Comparison of ENCODE assay signal across 8 cellular contexts in the genomic region with DNA sequence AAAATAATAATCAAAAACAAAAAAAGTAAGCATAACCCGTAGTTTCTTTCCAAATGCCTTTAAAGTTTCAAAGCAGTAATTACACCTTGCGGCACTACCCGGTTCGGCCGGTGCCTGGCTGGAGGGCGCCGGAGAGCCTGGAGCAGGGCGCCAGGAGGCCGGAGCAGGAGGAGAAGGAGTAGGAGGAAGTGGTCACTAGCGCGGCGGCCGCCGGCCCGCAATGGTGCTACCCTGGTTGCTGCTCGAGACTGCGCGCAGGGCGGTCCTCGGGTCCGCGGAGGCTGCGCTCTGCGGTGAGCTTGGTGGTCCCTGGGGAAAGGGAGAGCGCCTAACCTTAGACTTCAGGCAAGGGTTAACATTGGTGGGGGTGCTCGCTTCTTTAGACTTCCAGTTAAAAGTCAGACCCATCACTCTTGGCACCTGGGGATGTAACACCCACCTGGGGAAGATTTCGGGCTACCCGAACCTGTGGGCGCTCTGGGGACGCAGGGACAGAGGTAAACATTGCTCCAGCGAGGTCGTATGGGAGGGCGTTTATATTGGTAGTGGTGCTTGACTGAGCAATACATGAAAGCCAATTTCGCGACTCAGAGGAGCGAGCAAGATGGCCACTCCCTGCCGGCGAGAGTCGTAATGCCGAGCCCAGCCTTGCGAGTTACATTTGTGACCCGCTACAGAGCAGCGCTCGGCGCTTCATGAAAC. TPM values are rescaled to one million over a fixed set of nuclear protein-coding genes. Genes with fewer than 3 reads are reported as not detected.
DNase-seq lines count a peak whose midpoint lies in the region; ATAC-seq and TF ChIP-seq lines count a peak whose summit lies in the region.

No MANE protein-coding gene starts in this region.

- no peaks in the 10 kb centered on the region for H3K9me3 ChIP-seq in duodenal mucosa (ENCODE audit: control insufficient read depth in 1 of 2, low read length in 2 of 2)
- no peaks in the 10 kb centered on the region for H3K9me3 ChIP-seq in lower lobe of right lung

- peak; percentile 90 for TF ChIP-seq CTCF in activated CD8-positive, alpha-beta T cell treated with anti-CD3 and anti-CD28 coated beads for 36 hours (IDR thresholded peaks at IDR 0.05)
- TF ChIP-seq CTCF in lower lobe of right lung (IDR thresholded peaks at IDR 0.05) = peak; percentile 96

- H3K27ac Mint-ChIP-seq in activated CD8-positive, alpha-beta T cell treated with anti-CD3 and anti-CD28 coated beads for 36 hours = peak overlapping the region; percentile 96

- peak; percentile 98 for ATAC-seq in GM19463 (IDR thresholded peaks at IDR 0.05; ENCODE audit: unreplicated experiment)
- ATAC-seq in activated CD8-positive, alpha-beta T cell treated with anti-CD3 and anti-CD28 coated beads for 36 hours = peak; percentile 89
- peak; percentile 98 to 99 for ATAC-seq in lower lobe of right lung

- H3K4me3 ChIP-seq in duodenal mucosa (ENCODE audit: low read depth in 1 of 2, low read length in 2 of 2) = peak overlapping the region; percentile 99 to 100
- H3K4me3 ChIP-seq in lower lobe of right lung = peak overlapping the region; percentile 89

- H3K4me3 Mint-ChIP-seq in activated CD8-positive, alpha-beta T cell treated with anti-CD3 and anti-CD28 coated beads for 36 hours = peak overlapping the region; percentile 87

- H3K9ac ChIP-seq in duodenal mucosa (ENCODE audit: low read depth in 1 of 2, low read length in 2 of 2) = peak overlapping the region; percentile 95 to 96

- CTCF ChIA-PET in activated CD8-positive, alpha-beta T cell treated with anti-CD3 and anti-CD28 coated beads for 36 hours (lab: Charles Lee) = interaction anchor here (1.2 to 2.4 kb wide), 5 partner anchors 9 to 95 kb away, joined by 3 to 12 read pairs (median 8); no protein-coding TSS in a partner anchor

- no peaks in the 10 kb centered on the region for H3K27me3 ChIP-seq in duodenal mucosa (ENCODE audit: control insufficient read depth in 1 of 2, insufficient read depth in 2 of 2, low read length in 2 of 2)
- no peaks in the 10 kb centered on the region for H3K27me3 ChIP-seq in lower lobe of right lung (ENCODE audit: low read depth)

- H3K36me3 ChIP-seq in duodenal mucosa (ENCODE audit: control insufficient read depth in 1 of 2, insufficient read depth in 2 of 2, low read length in 2 of 2) (no peaks in the 10 kb centered on the region), lower lobe of right lung (no peaks in the 10 kb centered on the region)

- no peaks in the 10 kb centered on the region for H3K9me3 Mint-ChIP-seq in activated CD8-positive, alpha-beta T cell treated with anti-CD3 and anti-CD28 coated beads for 36 hours

- DNase-seq in COR-L47 (lab: John Stamatoyannopoulos, UW) = peak; percentile 79
- peak; percentile 86 for DNase-seq in HK-2 (ENCODE audit: unreplicated experiment)
- DNase-seq in NCI-H82 treated with DMSO at 0.1 percent for 48 hours (lab: John Stamatoyannopoulos, UW; ENCODE audit: unreplicated experiment) = peak; percentile 27
- peak; percentile 87 for DNase-seq in activated CD8-positive, alpha-beta T cell treated with anti-CD3 and anti-CD28 coated beads for 36 hours
- DNase-seq in lower lobe of right lung = peak; percentile 91
- DNase-seq in stimulated activated CD4-positive, alpha-beta T cell treated with anti-CD3 and anti-CD28 coated beads, TNF-alpha, amount 100 ng/mL, for 24 hours (ENCODE audit: low read depth in 3 of 3) = peak; percentile 32 to 65 (median 47)

- intact Hi-C loops in activated CD8-positive, alpha-beta T cell treated with anti-CD3 and anti-CD28 coated beads for 36 hours (cut with micrococcal nuclease) = loop anchor here (2.0 to 5.0 kb wide), 2 partner anchors 48 to 54 kb away; a partner anchor contains a TSS
- intact Hi-C loops in lower lobe of right lung (cut with DNase I) = no loop called here

- H3K27ac ChIP-seq in duodenal mucosa (ENCODE audit: low read depth, low read length) = peak overlapping the region; percentile 86
- peak overlapping the region; percentile 93 for H3K27ac ChIP-seq in lower lobe of right lung

- no peaks in the 10 kb centered on the region for H3K27me3 Mint-ChIP-seq in activated CD8-positive, alpha-beta T cell treated with anti-CD3 and anti-CD28 coated beads for 36 hours

- H3K36me3 Mint-ChIP-seq in activated CD8-positive, alpha-beta T cell treated with anti-CD3 and anti-CD28 coated beads for 36 hours (ENCODE audit: low read depth) = no peaks in the 10 kb centered on the region

- POLR2A ChIA-PET in activated CD8-positive, alpha-beta T cell treated with anti-CD3 and anti-CD28 coated beads for 36 hours (lab: Charles Lee) = interaction anchor here (0.6 to 3.5 kb wide), 4 partner anchors 9 to 47 kb away, joined by 3 to 19 read pairs (median 5); a partner anchor contains a TSS

- H3K4me1 ChIP-seq in duodenal mucosa (ENCODE audit: control insufficient read depth in 1 of 2, insufficient read depth in 2 of 2, low read length in 2 of 2) (no peaks in the 10 kb centered on the region), lower lobe of right lung (peaks cover 16% of the 10 kb centered on the region)

- H3K4me1 Mint-ChIP-seq in activated CD8-positive, alpha-beta T cell treated with anti-CD3 and anti-CD28 coated beads for 36 hours (ENCODE audit: low read depth) = peaks cover 31% of the 10 kb centered on the region

RNA-seq across cellular contexts. Expression of a gene that starts 5.8 kb away (rescaled TPM):
- total RNA-seq in activated CD8-positive, alpha-beta T cell treated with anti-CD3 and anti-CD28 coated beads for 36 hours = 10 to 100 TPM; 26.5 to 28.1 TPM
- total RNA-seq in lower lobe of right lung = 11.1 TPM

RNA-seq across cellular contexts. Expression of a gene that starts 47.5 kb away (rescaled TPM):
- 10 to 100 TPM; 72.3 to 75.4 TPM for total RNA-seq in activated CD8-positive, alpha-beta T cell treated with anti-CD3 and anti-CD28 coated beads for 36 hours
- 41.6 TPM for total RNA-seq in lower lobe of right lung

Comparison
In these comparisons a context has a peak if more than half of its experiments do, and no peak if none do; other contexts are left out.
1. Peak in every context shown above with its lines: DNase-seq, ATAC-seq, H3K4me3 ChIP-seq and H3K27ac ChIP-seq.
2. DNase-seq: peak in every context shown above with its lines; median percentile 91 in lower lobe of right lung; 87 in activated CD8-positive, alpha-beta T cell treated with anti-CD3 and anti-CD28 coated beads for 36 hours; 86 in HK-2; 79 in COR-L47; 47 in stimulated activated CD4-positive, alpha-beta T cell treated with anti-CD3 and anti-CD28 coated beads, TNF-alpha, amount 100 ng/mL, for 24 hours; 27 in NCI-H82 treated with DMSO at 0.1 percent for 48 hours.